Comparison of ENCODE assay signal across 39 cellular contexts in the genomic region with DNA sequence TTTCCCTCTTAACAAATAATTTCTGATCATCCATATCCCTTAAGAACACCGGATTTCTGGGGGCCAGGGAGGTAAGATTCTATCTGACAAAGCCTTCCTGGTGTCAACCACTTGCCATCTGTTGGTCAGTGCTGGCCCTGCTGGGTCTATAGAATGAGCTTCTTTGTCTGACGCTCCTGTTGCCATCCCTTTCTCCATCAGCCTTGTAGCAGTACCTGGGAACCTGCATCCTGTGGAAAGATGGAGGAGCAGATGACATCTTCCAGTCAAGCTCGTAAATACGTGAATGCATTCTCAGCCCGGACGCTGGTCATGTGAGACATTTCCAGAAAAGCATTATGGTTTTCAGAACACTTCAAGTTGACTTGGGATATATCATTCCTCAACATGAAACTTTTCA. TPM values are rescaled to one million over a fixed set of nuclear protein-coding genes. Genes with fewer than 3 reads are reported as not detected.
"Had no signal": no experiment of that assay in that cellular context is flagged by ENCODE, and none has a peak within 500 bp of the region (broad histone marks: within the 10 kb centered on the region; RNA-seq: fewer than 3 reads in every experiment).

No MANE protein-coding gene starts in this region.

- H3K4me1 ChIP-seq: adrenal gland, ascending aorta, body of pancreas, breast epithelium had no signal

- H3K27ac ChIP-seq: adrenal gland, ascending aorta, body of pancreas, brain microvascular endothelial cell, breast epithelium, cardiac muscle cell had no signal

- H3K9me3 ChIP-seq: adrenal gland, ascending aorta, body of pancreas, breast epithelium had no signal

- H3K4me3 ChIP-seq: adrenal gland, ascending aorta, body of pancreas, breast epithelium, cardiac muscle cell had no signal

- FAIRE-seq: astrocyte, bronchial epithelial cell had no signal

- H3K27me3 Mint-ChIP-seq: activated naive CD4-positive, alpha-beta T cell treated with anti-CD3 and anti-CD28 coated beads, Interleukin-2, amount 10 ng/mL, durations not matched to agents 7 days and 5 days; activated naive CD4-positive, alpha-beta T cell treated with anti-CD3 and anti-CD28 coated beads, Interleukin-2, amount 50 U/mL, for 24 hours; activated naive CD8-positive, alpha-beta T cell; activated naive CD8-positive, alpha-beta T cell treated with anti-CD3 and anti-CD28 coated beads for 36 hours; activated naive CD8-positive, alpha-beta T cell treated with anti-CD3 and anti-CD28 coated beads, Interleukin-2, amount 10 ng/mL, durations not matched to agents 7 days and 5 days; activated naive CD8-positive, alpha-beta T cell treated with anti-CD3 and anti-CD28 coated beads, Interleukin-2, amount 50 U/mL, for 24 hours; activated T-cell treated with anti-CD3 and anti-CD28 coated beads, Interleukin-2, amount 50 U/mL, for 24 hours; activated T-helper 17 cell treated with anti-CD3 and anti-CD28 coated beads, Interleukin-2, amount 50 U/mL, for 72 hours; brain; central memory CD8-positive, alpha-beta T cell had no signal

- H3K36me3 ChIP-seq: adrenal gland, ascending aorta, brain microvascular endothelial cell, breast epithelium, cardiac muscle cell had no signal

- H3K27ac Mint-ChIP-seq: activated naive CD4-positive, alpha-beta T cell treated with anti-CD3 and anti-CD28 coated beads for 36 hours; activated naive CD4-positive, alpha-beta T cell treated with anti-CD3 and anti-CD28 coated beads, Interleukin-2, amount 10 ng/mL, durations not matched to agents 7 days and 5 days; activated naive CD4-positive, alpha-beta T cell treated with anti-CD3 and anti-CD28 coated beads, Interleukin-2, amount 50 U/mL, for 24 hours; activated naive CD8-positive, alpha-beta T cell; activated naive CD8-positive, alpha-beta T cell treated with anti-CD3 and anti-CD28 coated beads for 36 hours; activated naive CD8-positive, alpha-beta T cell treated with anti-CD3 and anti-CD28 coated beads, Interleukin-2, amount 10 ng/mL, durations not matched to agents 7 days and 5 days; activated naive CD8-positive, alpha-beta T cell treated with anti-CD3 and anti-CD28 coated beads, Interleukin-2, amount 50 U/mL, for 24 hours; activated T-cell treated with anti-CD3 and anti-CD28 coated beads, Interleukin-2, amount 50 U/mL, for 24 hours; activated T-cell treated with anti-CD3 and anti-CD28 coated beads, Interleukin-2, amount 50 U/mL, for 72 hours; activated T-helper 1 cell treated with anti-CD3 and anti-CD28 coated beads, Interleukin-12 subunit alpha, Interleukin-12 subunit beta, Interleukin-2, Interleukin-4 antibody, amounts not matched to agents 30 ng/mL and 10 ng/mL and 1 ng/mL, durations not matched to agents 14 hours and 24 hours and 36 hours; activated T-helper 17 cell treated with anti-CD3 and anti-CD28 coated beads, Interleukin-2, amount 50 U/mL, for 72 hours; activated T-helper 2 cell treated with anti-CD3 and anti-CD28 coated beads, Interferon-gamma antibody, Interleukin-2, Interleukin-4, amounts not matched to agents 10 μg/mL and 5 μg/mL and 100 μg/mL, durations not matched to agents 14 hours and 24 hours and 36 hours; brain had no signal

- H3K27me3 ChIP-seq: adrenal gland, ascending aorta, body of pancreas, brain microvascular endothelial cell, breast epithelium, cardiac muscle cell had no signal

- H3K4me3 Mint-ChIP-seq: activated naive CD4-positive, alpha-beta T cell treated with anti-CD3 and anti-CD28 coated beads for 36 hours; activated naive CD4-positive, alpha-beta T cell treated with anti-CD3 and anti-CD28 coated beads, Interleukin-2, amount 10 ng/mL, durations not matched to agents 7 days and 5 days; activated naive CD4-positive, alpha-beta T cell treated with anti-CD3 and anti-CD28 coated beads, Interleukin-2, amount 50 U/mL, for 24 hours; activated naive CD8-positive, alpha-beta T cell; activated naive CD8-positive, alpha-beta T cell treated with anti-CD3 and anti-CD28 coated beads for 36 hours; activated naive CD8-positive, alpha-beta T cell treated with anti-CD3 and anti-CD28 coated beads, Interleukin-2, amount 10 ng/mL, durations not matched to agents 7 days and 5 days; activated naive CD8-positive, alpha-beta T cell treated with anti-CD3 and anti-CD28 coated beads, Interleukin-2, amount 50 U/mL, for 24 hours; activated T-cell treated with anti-CD3 and anti-CD28 coated beads, Interleukin-2, amount 50 U/mL, for 24 hours; activated T-cell treated with anti-CD3 and anti-CD28 coated beads, Interleukin-2, amount 50 U/mL, for 4 hours; activated T-cell treated with anti-CD3 and anti-CD28 coated beads, Interleukin-2, amount 50 U/mL, for 72 hours; activated T-helper 1 cell treated with anti-CD3 and anti-CD28 coated beads, Interleukin-12 subunit alpha, Interleukin-12 subunit beta, Interleukin-2, Interleukin-4 antibody, amounts not matched to agents 30 ng/mL and 10 ng/mL and 1 ng/mL, durations not matched to agents 14 hours and 24 hours and 36 hours; activated T-helper 17 cell treated with anti-CD3 and anti-CD28 coated beads, Interleukin-2, amount 50 U/mL, for 72 hours; brain; central memory CD8-positive, alpha-beta T cell had no signal

- H3K9me3 Mint-ChIP-seq: activated naive CD4-positive, alpha-beta T cell treated with anti-CD3 and anti-CD28 coated beads for 36 hours; activated naive CD4-positive, alpha-beta T cell treated with anti-CD3 and anti-CD28 coated beads, Interleukin-2, amount 10 ng/mL, durations not matched to agents 7 days and 5 days; activated naive CD4-positive, alpha-beta T cell treated with anti-CD3 and anti-CD28 coated beads, Interleukin-2, amount 50 U/mL, for 24 hours; activated naive CD4-positive, alpha-beta T cell treated with anti-CD3 and anti-CD28 coated beads, Interleukin-2, amount 50 U/mL, for 72 hours; activated naive CD8-positive, alpha-beta T cell treated with anti-CD3 and anti-CD28 coated beads for 36 hours; activated naive CD8-positive, alpha-beta T cell treated with anti-CD3 and anti-CD28 coated beads, Interleukin-2, amount 10 ng/mL, durations not matched to agents 7 days and 5 days; activated naive CD8-positive, alpha-beta T cell treated with anti-CD3 and anti-CD28 coated beads, Interleukin-2, amount 50 U/mL, for 24 hours; activated T-cell treated with anti-CD3 and anti-CD28 coated beads, Interleukin-2, amount 50 U/mL, for 24 hours; activated T-cell treated with anti-CD3 and anti-CD28 coated beads, Interleukin-2, amount 50 U/mL, for 4 hours; activated T-cell treated with anti-CD3 and anti-CD28 coated beads, Interleukin-2, amount 50 U/mL, for 72 hours; activated T-helper 1 cell treated with anti-CD3 and anti-CD28 coated beads, Interleukin-12 subunit alpha, Interleukin-12 subunit beta, Interleukin-2, Interleukin-4 antibody, amounts not matched to agents 30 ng/mL and 10 ng/mL and 1 ng/mL, durations not matched to agents 14 hours and 24 hours and 36 hours; activated T-helper 17 cell treated with anti-CD3 and anti-CD28 coated beads, Interleukin-2, amount 50 U/mL, for 72 hours; activated T-helper 2 cell treated with anti-CD3 and anti-CD28 coated beads, Interferon-gamma antibody, Interleukin-2, Interleukin-4, amounts not matched to agents 10 μg/mL and 5 μg/mL and 100 μg/mL, durations not matched to agents 14 hours and 24 hours and 36 hours; brain; central memory CD8-positive, alpha-beta T cell had no signal

- DNase-seq: activated effector memory CD4-positive, alpha-beta T cell treated with anti-CD3 and anti-CD28 coated beads, Interleukin-2, amount 50 U/mL, for 16 hours; activated effector memory CD4-positive, alpha-beta T cell treated with Interleukin-2 at 50 U/mL for 16 hours; activated gamma-delta T cell; activated gamma-delta T cell treated with Interleukin-2 at 50 U/mL for 16 hours; activated naive CD4-positive, alpha-beta T cell; activated naive CD4-positive, alpha-beta T cell treated with anti-CD3 and anti-CD28 coated beads for 36 hours; activated naive CD4-positive, alpha-beta T cell treated with anti-CD3 and anti-CD28 coated beads, Interleukin-2, amount 10 ng/mL, durations not matched to agents 7 days and 5 days; activated naive CD4-positive, alpha-beta T cell treated with anti-CD3 and anti-CD28 coated beads, Interleukin-2, amount 50 U/mL, for 16 hours; activated naive CD4-positive, alpha-beta T cell treated with Interleukin-2 at 50 U/mL for 16 hours; activated naive CD8-positive, alpha-beta T cell treated with anti-CD3 and anti-CD28 coated beads for 36 hours; activated naive CD8-positive, alpha-beta T cell treated with anti-CD3 and anti-CD28 coated beads, Interleukin-2, amount 10 ng/mL, durations not matched to agents 7 days and 5 days; activated naive CD8-positive, alpha-beta T cell treated with anti-CD3 and anti-CD28 coated beads, Interleukin-2, amount 50 U/mL, for 24 hours; activated T-cell treated with anti-CD3 and anti-CD28 coated beads, Interleukin-2, amount 50 U/mL, for 24 hours; activated T-cell treated with anti-CD3 and anti-CD28 coated beads, Interleukin-2, amount 50 U/mL, for 4 hours; activated T-cell treated with anti-CD3 and anti-CD28 coated beads, Interleukin-2, amount 50 U/mL, for 48 hours; activated T-cell treated with anti-CD3 and anti-CD28 coated beads, Interleukin-2, amount 50 U/mL, for 72 hours; adrenal gland; amniotic stem cell; amygdala; anterior cingulate cortex; aorta; body of pancreas; brain microvascular endothelial cell; caudate nucleus; central memory CD4-positive, alpha-beta T cell; cerebellar nuclear complex had no signal

- H3K4me1 Mint-ChIP-seq: brain had no signal

- ATAC-seq: activated naive CD4-positive, alpha-beta T cell treated with anti-CD3 and anti-CD28 coated beads, Interleukin-2, amount 50 U/mL, for 72 hours; activated naive CD8-positive, alpha-beta T cell treated with anti-CD3 and anti-CD28 coated beads, Interleukin-2, amount 50 U/mL, for 24 hours; activated T-cell treated with anti-CD3 and anti-CD28 coated beads, Interleukin-2, amount 50 U/mL, for 4 hours; activated T-cell treated with anti-CD3 and anti-CD28 coated beads, Interleukin-2, amount 50 U/mL, for 72 hours; activated T-helper 17 cell treated with anti-CD3 and anti-CD28 coated beads, Interleukin-2, amount 50 U/mL, for 72 hours; body of pancreas had no signal

RNA-seq across cellular contexts. Expression of a gene that starts 36.6 kb away (rescaled TPM):
- total RNA-seq: ascending aorta, astrocyte, body of pancreas had no signal
